In the genomic region with DNA sequence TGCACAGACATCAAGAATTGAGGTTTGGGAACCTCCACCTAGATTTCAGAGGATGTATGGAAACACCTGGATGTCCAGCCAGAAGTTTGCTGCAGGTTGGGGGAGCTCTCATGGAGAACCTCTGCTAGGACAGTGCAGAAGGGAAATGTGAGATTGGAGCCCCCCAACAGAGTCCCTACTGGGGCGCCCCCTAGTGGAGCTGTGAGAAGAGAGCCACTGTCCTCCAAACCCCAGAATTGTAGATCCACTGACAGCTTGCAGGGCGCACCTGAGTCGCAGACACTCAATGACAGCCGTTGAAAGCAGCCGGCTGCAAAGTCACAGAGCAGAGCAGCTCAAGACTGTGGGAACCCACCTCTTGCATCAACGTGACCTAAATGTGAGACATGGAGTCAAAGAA, we compare ENCODE assay signal across 1 cellular context.
TF ChIP-seq lines count a peak whose summit lies in the region.

No MANE protein-coding gene starts in this region.

TF ChIP-seq in WTC11, 78 proteins besides CTCF, POLR2A, EP300 and RAD21 (continued from another document):
- TF ChIP-seq PRDM15 (CRISPR knock-in tag; IDR thresholded peaks at IDR 0.05) (no peak), ZNF263 (CRISPR knock-in tag; IDR thresholded peaks at IDR 0.05; ENCODE audit: low read depth) (no peak), ZNF138 (CRISPR knock-in tag; conservative IDR thresholded peaks at IDR 0.05) (no peak), SMAD4 (CRISPR knock-in tag; IDR thresholded peaks at IDR 0.05) (no peak), GRHL2 (CRISPR knock-in tag; IDR thresholded peaks at IDR 0.05; ENCODE audit: insufficient replicate concordance, severe bottlenecking) (no peak)
TF ChIP-seq in WTC11: peak in this region for 0.
